ENCODE assay signal across 8 cellular contexts in genomic region chr10:102795453-102796406, GRCh38. TPM values are rescaled to one million over a fixed set of nuclear protein-coding genes. Genes with fewer than 3 reads are reported as not detected.
DNase-seq lines count a peak whose midpoint lies in the region; ATAC-seq and TF ChIP-seq lines count a peak whose summit lies in the region.

No MANE protein-coding gene starts in this region.

- intact Hi-C loops in CD8-positive, alpha-beta T cell (cut with DNase I, micrococcal nuclease) = no loop called here
- intact Hi-C loops in posterior cingulate gyrus (cut with DNase I) = no loop called here

- peaks cover 47% of the 10 kb centered on the region for H3K36me3 Mint-ChIP-seq in CD8-positive, alpha-beta T cell

- H3K9ac ChIP-seq in mucosa of rectum (ENCODE audit: low read depth in 1 of 2, low read length in 2 of 2) = peak overlapping the region in 1 of 2 donors; percentile 14

- no peaks in the 10 kb centered on the region for H3K27me3 ChIP-seq in CD8-positive, alpha-beta T cell (ENCODE audit: insufficient read depth, low read length)
- H3K27me3 ChIP-seq in mucosa of rectum (ENCODE audit: control insufficient read depth in 2 of 2, insufficient read depth in 2 of 2, low read length in 2 of 2) = no peaks in the 10 kb centered on the region
- H3K27me3 ChIP-seq in H7 (ENCODE audit: control insufficient read depth, insufficient read depth, low read length) = no peaks in the 10 kb centered on the region

- no peaks in the 10 kb centered on the region for H3K27me3 Mint-ChIP-seq in CD8-positive, alpha-beta T cell (ENCODE audit: low read depth)

- peaks cover 24% of the 10 kb centered on the region for H3K4me1 ChIP-seq in CD8-positive, alpha-beta T cell (ENCODE audit: insufficient read depth, low read length)
- H3K4me1 ChIP-seq in mucosa of rectum (ENCODE audit: control insufficient read depth in 2 of 2, insufficient read depth in 2 of 2, low read length in 2 of 2) = peaks cover 9 to 22% of the 10 kb centered on the region in 2 donors

- no peak for ATAC-seq in CD8-positive, alpha-beta T cell
- ATAC-seq in GM21825 (IDR thresholded peaks at IDR 0.05; ENCODE audit: unreplicated experiment) = peak; percentile 20

- no peak overlapping the region for H3K4me3 ChIP-seq in CD8-positive, alpha-beta T cell (ENCODE audit: low read depth, low read length)
- H3K4me3 ChIP-seq in mucosa of rectum (ENCODE audit: low read length in 2 of 2) (peak overlapping the region in 1 of 2 donors; percentile 14), H7 (ENCODE audit: insufficient read depth, low read depth, low read length) (no peak overlapping the region)

- peak overlapping the region; percentile 29 for H3K4me3 Mint-ChIP-seq in CD8-positive, alpha-beta T cell

- POLR2A ChIA-PET in CD8-positive, alpha-beta T cell (lab: Charles Lee) = no interaction called here
- POLR2A ChIA-PET in RWPE1 (lab: Yijun Ruan, JAX; ENCODE audit: low non-redundant PET) = no interaction called here

- CTCF ChIA-PET in CD8-positive, alpha-beta T cell (lab: Charles Lee) = no interaction called here
- CTCF ChIA-PET in RWPE1 (lab: Yijun Ruan, JAX) = interaction anchor here (1.0 kb wide), 1 partner anchor 9 kb away, joined by 3 read pairs; no protein-coding TSS in a partner anchor

- TF ChIP-seq CTCF in CD8-positive, alpha-beta T cell (IDR thresholded peaks at IDR 0.05) = no peak
- no peak for TF ChIP-seq CTCF in RWPE1 (conservative IDR thresholded peaks at IDR 0.05; ENCODE audit: low read depth)

- H3K4me1 Mint-ChIP-seq in CD8-positive, alpha-beta T cell (ENCODE audit: low read depth) = peaks cover 49% of the 10 kb centered on the region

- H3K36me3 ChIP-seq in CD8-positive, alpha-beta T cell (ENCODE audit: insufficient read depth, low read length) = peaks cover 13% of the 10 kb centered on the region
- H3K36me3 ChIP-seq in mucosa of rectum (ENCODE audit: control insufficient read depth in 2 of 2, insufficient read depth in 2 of 2, low read length in 2 of 2) (peaks cover 18 to 22% of the 10 kb centered on the region in 2 donors), H7 (replicated peaks; ENCODE audit: control insufficient read depth, insufficient read depth, low read length) (no peaks in the 10 kb centered on the region; the same call in none of the 2 replicates)

- H3K27ac Mint-ChIP-seq in CD8-positive, alpha-beta T cell = peak overlapping the region; percentile 82

- no peak for DNase-seq in CD8-positive, alpha-beta T cell
- DNase-seq in RWPE1 (ENCODE audit: low spot score) (no peak), NCI-H2227 treated with DMSO at 0.1 percent for 48 hours (lab: John Stamatoyannopoulos, UW) (no peak), ureter (ENCODE audit: low spot score) (no peak), posterior cingulate gyrus (no peak), H7 (no peak)

- no peak overlapping the region for H3K27ac ChIP-seq in CD8-positive, alpha-beta T cell (ENCODE audit: low read depth, low read length)
- peak overlapping the region; percentile 57 for H3K27ac ChIP-seq in RWPE1
- H3K27ac ChIP-seq in mucosa of rectum (ENCODE audit: low read depth in 2 of 2, low read length in 2 of 2) = peak overlapping the region; percentile 54 to 67

- no peaks in the 10 kb centered on the region for H3K9me3 ChIP-seq in CD8-positive, alpha-beta T cell (ENCODE audit: low read length)
- no peaks in the 10 kb centered on the region for H3K9me3 ChIP-seq in mucosa of rectum (ENCODE audit: control insufficient read depth in 2 of 2, low read length in 2 of 2)

- H3K9me3 Mint-ChIP-seq in CD8-positive, alpha-beta T cell = no peaks in the 10 kb centered on the region

RNA-seq across cellular contexts. Expression of gene CYP17A1, which starts 41.5 kb away (rescaled TPM):
- total RNA-seq in CD8-positive, alpha-beta T cell = not detected
- total RNA-seq in ureter = 1.1 TPM
- not detected in 2 replicates for total RNA-seq in H7 (2014; rRNA removed; shearing (Covaris generic))

RNA-seq across cellular contexts. Expression of gene WBP1L, which starts 52.0 kb away (rescaled TPM):
- total RNA-seq in CD8-positive, alpha-beta T cell = 1 to 10 TPM; 5.5 to 5.9 TPM
- 55.2 TPM for total RNA-seq in ureter
- 13.9 and 16.9 TPM in 2 replicates for total RNA-seq in H7 (2014; rRNA removed; shearing (Covaris generic))

RNA-seq across cellular contexts. Expression of gene BORCS7, which starts 58.3 kb away (rescaled TPM):
- 10 to 100 TPM; 13.7 to 13.9 TPM for total RNA-seq in CD8-positive, alpha-beta T cell
- 22.5 TPM for total RNA-seq in ureter
- total RNA-seq in H7 (2014; rRNA removed; shearing (Covaris generic)) = 3.0 and 3.3 TPM in 2 replicates
